ENCODE assay signal across 32 cellular contexts in genomic region chr3:107518050-107518449, GRCh38.
DNase-seq lines count a peak whose midpoint lies in the region; ATAC-seq and TF ChIP-seq lines count a peak whose summit lies in the region.
"Had no signal": no experiment of that assay in that cellular context is flagged by ENCODE, and none has a peak within 500 bp of the region (broad histone marks: within the 10 kb centered on the region; RNA-seq: fewer than 3 reads in every experiment).

No MANE protein-coding gene starts in this region.

- H3K27ac ChIP-seq in DND-41 (ENCODE audit: low read length) (no peak overlapping the region), HEK293 (ENCODE audit: extremely low read depth, low read depth, low read length) (no peak overlapping the region)
- H3K27ac ChIP-seq: 22Rv1; A549; BLaER1; BLaER1 treated with 17β-estradiol and CSF1 and Interleukin-3, amounts not matched to agents 10 nM and 100 nM; C4-2B had no signal

- H3K4me1 ChIP-seq in DND-41 (ENCODE audit: insufficient read depth, low read length): peaks cover 16% of the 10 kb centered on the region
- H3K4me1 ChIP-seq in HEK293 (ENCODE audit: control insufficient read depth, insufficient read depth, low read length): no peaks in the 10 kb centered on the region
- H3K4me1 ChIP-seq: Caco-2 had no signal

- CTCF ChIA-PET in HEK293 (lab: Yijun Ruan, JAX): no interaction called here
- CTCF ChIA-PET in HEK293T (lab: Yijun Ruan, JAX): no interaction called here

- H3K36me3 ChIP-seq in DND-41 (ENCODE audit: insufficient read depth, low read length) (no peaks in the 10 kb centered on the region), HEK293 (ENCODE audit: control insufficient read depth in 2 of 2, insufficient read depth in 1 of 2, low read length in 2 of 2) (no peaks in the 10 kb centered on the region)
- H3K36me3 ChIP-seq: BE2C; BLaER1; BLaER1 treated with 17β-estradiol and CSF1 and Interleukin-3, amounts not matched to agents 10 nM and 100 nM had no signal

- H3K9me3 ChIP-seq in DND-41 (ENCODE audit: insufficient read depth, low read length, severe bottlenecking) (no peaks in the 10 kb centered on the region), HEK293 (ENCODE audit: control insufficient read depth, insufficient read depth, low read depth, low read length) (no peaks in the 10 kb centered on the region)
- H3K9me3 ChIP-seq: A549; BE2C; BLaER1; BLaER1 treated with 17β-estradiol and CSF1 and Interleukin-3, amounts not matched to agents 10 nM and 100 nM; Caco-2 had no signal

- no peak overlapping the region for H3K4me2 ChIP-seq in DND-41 (ENCODE audit: insufficient read depth, low read length)
- H3K4me2 ChIP-seq: A549; BLaER1; BLaER1 treated with 17β-estradiol and CSF1 and Interleukin-3, amounts not matched to agents 10 nM and 100 nM had no signal

- ATAC-seq in DND-41 (ENCODE audit: insufficient read depth, low read depth): no peak
- ATAC-seq in GM21737 (IDR thresholded peaks at IDR 0.05; ENCODE audit: unreplicated experiment): no peak
- ATAC-seq in HG02798 (IDR thresholded peaks at IDR 0.05; ENCODE audit: poor library complexity, unreplicated experiment): no peak
- ATAC-seq: A549; CD8-positive, alpha-beta T cell had no signal

- H3K9ac ChIP-seq in DND-41 (ENCODE audit: low read depth, low read length): no peak overlapping the region
- H3K9ac ChIP-seq: BLaER1; BLaER1 treated with 17β-estradiol and CSF1 and Interleukin-3, amounts not matched to agents 10 nM and 100 nM had no signal

- no peak for TF ChIP-seq CTCF in DND-41 (IDR thresholded peaks at IDR 0.05; ENCODE audit: borderline replicate concordance, extremely low read depth, low read length, poor library complexity, severe bottlenecking)
- TF ChIP-seq CTCF in HEK293 (tag by site-specific recombination; IDR thresholded peaks at IDR 0.05): no peak

- H3K4me3 ChIP-seq in DND-41 (ENCODE audit: low read depth in 1 of 2, low read length in 2 of 2): no peak overlapping the region
- H3K4me3 ChIP-seq in HEK293 (ENCODE audit: low read depth, low read length): no peak overlapping the region
- H3K4me3 ChIP-seq: A549; BLaER1; BLaER1 treated with 17β-estradiol and CSF1 and Interleukin-3, amounts not matched to agents 10 nM and 100 nM had no signal

- DNase-seq in DND-41 (no peak), HEK293T (ENCODE audit: extremely low spot score) (no peak), left kidney (ENCODE audit: low read depth, low spot score) (peak; percentile 70), NCI-H526 (lab: John Stamatoyannopoulos, UW) (no peak), RPMI8226 (no peak)
- DNase-seq: 8988T; ACHN; AML-193; BE2C; C1 segment of cervical spinal cord; Caco-2; Calu3; CD4-positive, alpha-beta memory T cell; CD4-positive, alpha-beta T cell; CD4-positive, CD25-positive, alpha-beta regulatory T cell; CD8-positive, alpha-beta memory T cell; CD8-positive, alpha-beta T cell; COR-L47; DMS 273 treated with DMSO at 0.1 percent for 48 hours; DMS153; DMS53; DMS79; DMS79 treated with DMSO at 0.1 percent for 48 hours; EL had no signal

- no peaks in the 10 kb centered on the region for H4K20me1 ChIP-seq in DND-41 (ENCODE audit: insufficient read depth, low read length)
- H4K20me1 ChIP-seq: BLaER1; BLaER1 treated with 17β-estradiol and CSF1 and Interleukin-3, amounts not matched to agents 10 nM and 100 nM had no signal

- 0 out of 2 replicates have a peak overlapping the region, but pooled peaks have one; percentile 30 for H2AFZ ChIP-seq in DND-41 (ENCODE audit: low read depth, low read length)

- no peaks in the 10 kb centered on the region for H3K79me2 ChIP-seq in DND-41 (ENCODE audit: insufficient read depth, low read length)

- POLR2A ChIA-PET in HEK293 (lab: Yijun Ruan, JAX) (no interaction called here), HEK293T (lab: Yijun Ruan, JAX) (no interaction called here)

- peaks cover 2% of the 10 kb centered on the region for H3K27me3 ChIP-seq in DND-41 (ENCODE audit: insufficient read depth, low read length, poor library complexity)
- H3K27me3 ChIP-seq: BE2C; BLaER1; BLaER1 treated with 17β-estradiol and CSF1 and Interleukin-3, amounts not matched to agents 10 nM and 100 nM had no signal

TF ChIP-seq in HEK293, 187 proteins besides CTCF, POLR2A, EP300 and RAD21:
- TF ChIP-seq PRDM1 (tag by site-specific recombination; IDR thresholded peaks at IDR 0.05) (0 out of 2 replicates have a peak, but pooled peaks have one; percentile 22), ZNF324 (tag by site-specific recombination; IDR thresholded peaks at IDR 0.05) (no peak)
TF ChIP-seq in HEK293: peak in this region for 1.

TF ChIP-seq in HEK293T, 16 proteins besides CTCF, POLR2A, EP300 and RAD21:
- TF ChIP-seq PKNOX1 (IDR thresholded peaks at IDR 0.05) (peak; percentile 73), SUZ12 (IDR thresholded peaks at IDR 0.05) (no peak), TARDBP (IDR thresholded peaks at IDR 0.05) (no peak)
TF ChIP-seq in HEK293T: peak in this region for 1.
